ENCODE assay signal across 1 cellular context in the genomic region with DNA sequence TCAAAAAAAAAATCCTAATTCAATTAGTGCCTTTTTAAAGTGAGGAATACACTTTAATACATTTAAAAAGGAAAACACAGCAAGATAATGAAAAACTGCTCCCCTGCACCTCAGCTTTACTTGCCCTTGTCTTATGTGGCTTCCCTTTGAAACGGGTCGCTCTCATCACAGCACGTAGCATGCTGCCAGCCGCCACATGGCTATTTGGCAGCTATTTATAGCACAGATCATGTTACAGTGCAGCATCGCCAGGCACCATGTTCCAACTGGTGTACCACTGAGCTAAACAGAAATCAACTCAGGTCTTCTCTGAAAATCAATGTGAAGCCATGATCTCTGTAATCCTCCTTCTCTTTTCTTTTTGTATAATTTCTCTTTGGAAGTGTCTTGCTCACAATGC.
TF ChIP-seq lines count a peak whose summit lies in the region.

No MANE protein-coding gene starts in this region.

TF ChIP-seq in K562, 482 proteins besides CTCF, POLR2A, EP300 and RAD21 (continued from another document):
- TF ChIP-seq, protein P1, sequence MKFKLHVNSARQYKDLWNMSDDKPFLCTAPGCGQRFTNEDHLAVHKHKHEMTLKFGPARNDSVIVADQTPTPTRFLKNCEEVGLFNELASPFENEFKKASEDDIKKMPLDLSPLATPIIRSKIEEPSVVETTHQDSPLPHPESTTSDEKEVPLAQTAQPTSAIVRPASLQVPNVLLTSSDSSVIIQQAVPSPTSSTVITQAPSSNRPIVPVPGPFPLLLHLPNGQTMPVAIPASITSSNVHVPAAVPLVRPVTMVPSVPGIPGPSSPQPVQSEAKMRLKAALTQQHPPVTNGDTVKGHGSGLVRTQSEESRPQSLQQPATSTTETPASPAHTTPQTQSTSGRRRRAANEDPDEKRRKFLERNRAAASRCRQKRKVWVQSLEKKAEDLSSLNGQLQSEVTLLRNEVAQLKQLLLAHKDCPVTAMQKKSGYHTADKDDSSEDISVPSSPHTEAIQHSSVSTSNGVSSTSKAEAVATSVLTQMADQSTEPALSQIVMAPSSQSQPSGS (CRISPR knock-in tag; IDR thresholded peaks at IDR 0.05): no peak
- TF ChIP-seq MEF2D (tag; conservative IDR thresholded peaks at IDR 0.05; ENCODE audit: low read depth): peak; percentile 58; the same call in 1 of the 2 replicates
